In genomic region chr19:53068834-53069233, GRCh38 we compare ENCODE assay signal across 26 cellular contexts. TPM values are rescaled to one million over a fixed set of nuclear protein-coding genes. Genes with fewer than 3 reads are reported as not detected.
DNase-seq lines count a peak whose midpoint lies in the region; ATAC-seq and TF ChIP-seq lines count a peak whose summit lies in the region.
"Had no signal": no experiment of that assay in that cellular context is flagged by ENCODE, and none has a peak within 500 bp of the region (broad histone marks: within the 10 kb centered on the region; RNA-seq: fewer than 3 reads in every experiment).

No MANE protein-coding gene starts in this region.

- no peak overlapping the region for H3K4me3 Mint-ChIP-seq in stimulated activated effector memory CD8-positive, alpha-beta T cell treated with anti-CD3 and anti-CD28 coated beads, Interleukin-12 subunit alpha, Interleukin-12 subunit beta, amount 100 ng/mL, for 72 hours

- no peaks in the 10 kb centered on the region; a peak in 1 of 22 replicates for H3K27me3 ChIP-seq in BLaER1 treated with 17β-estradiol and CSF1 and Interleukin-3, amounts not matched to agents 10 nM and 100 nM
- H3K27me3 ChIP-seq in Karpas-422 (ENCODE audit: low read length) (no peaks in the 10 kb centered on the region), duodenal mucosa (ENCODE audit: control insufficient read depth in 1 of 2, insufficient read depth in 2 of 2, low read length in 2 of 2) (no peaks in the 10 kb centered on the region)
- H3K27me3 ChIP-seq: MG63 had no signal

- H3K9me3 ChIP-seq in BLaER1 treated with 17β-estradiol and CSF1 and Interleukin-3, amounts not matched to agents 10 nM and 100 nM (replicated peaks in 1 of 11): peaks cover 99 to 100% (median 100%) of the 10 kb centered on the region in 11 experiments
- H3K9me3 ChIP-seq in Karpas-422 (ENCODE audit: low read length) (peaks cover 48% of the 10 kb centered on the region), duodenal mucosa (ENCODE audit: control insufficient read depth in 1 of 2, low read length in 2 of 2) (peaks cover 64 to 65% of the 10 kb centered on the region in 2 donors)

- no peak overlapping the region for H3K9ac ChIP-seq in BLaER1 treated with 17β-estradiol and CSF1 and Interleukin-3, amounts not matched to agents 10 nM and 100 nM
- H3K9ac ChIP-seq in Karpas-422 (ENCODE audit: low read length) (no peak overlapping the region), duodenal mucosa (ENCODE audit: low read depth in 1 of 2, low read length in 2 of 2) (no peak overlapping the region)
- H3K9ac ChIP-seq: SK-N-SH had no signal

- no peak overlapping the region for H3K27ac ChIP-seq in BLaER1 treated with 17β-estradiol and CSF1 and Interleukin-3, amounts not matched to agents 10 nM and 100 nM
- no peak overlapping the region for H3K27ac ChIP-seq in Karpas-422 (ENCODE audit: low read length)
- H3K27ac ChIP-seq in duodenal mucosa (ENCODE audit: low read depth, low read length): no peak overlapping the region

- no peak for ATAC-seq in stimulated activated effector memory CD8-positive, alpha-beta T cell treated with anti-CD3 and anti-CD28 coated beads, Interleukin-12 subunit alpha, Interleukin-12 subunit beta, amount 100 ng/mL, for 72 hours
- ATAC-seq in GM21717 (IDR thresholded peaks at IDR 0.05; ENCODE audit: unreplicated experiment): no peak
- ATAC-seq: GM12878, Panc1 had no signal

- no peaks in the 10 kb centered on the region for H4K20me1 ChIP-seq in BLaER1 treated with 17β-estradiol and CSF1 and Interleukin-3, amounts not matched to agents 10 nM and 100 nM
- H4K20me1 ChIP-seq in Karpas-422 (ENCODE audit: insufficient read depth, low read depth, low read length): no peaks in the 10 kb centered on the region

- no peak for TF ChIP-seq CTCF in foreskin fibroblast (IDR thresholded peaks at IDR 0.05; ENCODE audit: low read depth, low read length)

- peak overlapping the region; percentile 3 to 44 (median 33); a peak in 14 of 20 replicates for H3K4me3 ChIP-seq in BLaER1 treated with 17β-estradiol and CSF1 and Interleukin-3, amounts not matched to agents 10 nM and 100 nM
- H3K4me3 ChIP-seq in Karpas-422 (ENCODE audit: low read length) (no peak overlapping the region), duodenal mucosa (ENCODE audit: low read depth in 1 of 2, low read length in 2 of 2) (peak overlapping the region; percentile 43 to 52), foreskin fibroblast (ENCODE audit: low read depth in 1 of 2, low read length in 2 of 2) (no peak overlapping the region)
- H3K4me3 ChIP-seq: GM12878, HAP-1, MG63 had no signal

- H3K36me3 Mint-ChIP-seq in stimulated activated effector memory CD8-positive, alpha-beta T cell treated with anti-CD3 and anti-CD28 coated beads, Interleukin-12 subunit alpha, Interleukin-12 subunit beta, amount 100 ng/mL, for 72 hours: peaks cover 75% of the 10 kb centered on the region

- no peaks in the 10 kb centered on the region for H3K4me1 ChIP-seq in BLaER1 treated with 17β-estradiol and CSF1 and Interleukin-3, amounts not matched to agents 10 nM and 100 nM
- no peaks in the 10 kb centered on the region for H3K4me1 ChIP-seq in Karpas-422 (ENCODE audit: low read length)
- no peaks in the 10 kb centered on the region for H3K4me1 ChIP-seq in duodenal mucosa (ENCODE audit: control insufficient read depth in 1 of 2, insufficient read depth in 2 of 2, low read length in 2 of 2)
- H3K4me1 ChIP-seq: HAP-1 had no signal

- H3K27ac Mint-ChIP-seq in stimulated activated effector memory CD8-positive, alpha-beta T cell treated with anti-CD3 and anti-CD28 coated beads, Interleukin-12 subunit alpha, Interleukin-12 subunit beta, amount 100 ng/mL, for 72 hours: peak overlapping the region; percentile 40
- H3K27ac Mint-ChIP-seq: CD4-positive, alpha-beta memory T cell had no signal

- DNase-seq in Karpas-422 (peak; percentile 50), foreskin fibroblast (no peak), NCI-H446 (lab: John Stamatoyannopoulos, UW) (no peak)
- DNase-seq in stimulated activated effector memory CD8-positive, alpha-beta T cell treated with anti-CD3 and anti-CD28 coated beads, Interleukin-12 subunit alpha, Interleukin-12 subunit beta, amount 100 ng/mL, for 72 hours (ENCODE audit: low spot score in 2 of 2): no peak
- DNase-seq: C1 segment of cervical spinal cord; CD4-positive, alpha-beta memory T cell; DMS 273 treated with DMSO at 0.1 percent for 48 hours; DMS79; EL; GDM1; GOT3; KBM-7; MG63; NCI-H1694; NCI-H2029 treated with DMSO at 0.1 percent for 48 hours; NCI-H526 treated with DMSO at 0.1 percent for 48 hours; SK-N-SH; SW 1271 had no signal

- peaks cover 87 to 100% (median 99%) of the 10 kb centered on the region in 11 experiments for H3K36me3 ChIP-seq in BLaER1 treated with 17β-estradiol and CSF1 and Interleukin-3, amounts not matched to agents 10 nM and 100 nM
- peaks cover 76% of the 10 kb centered on the region for H3K36me3 ChIP-seq in Karpas-422 (ENCODE audit: insufficient read depth, low read length)
- peaks cover 38 to 63% of the 10 kb centered on the region in 2 donors for H3K36me3 ChIP-seq in duodenal mucosa (ENCODE audit: control insufficient read depth in 1 of 2, insufficient read depth in 2 of 2, low read length in 2 of 2)

- no peak overlapping the region for H3K4me2 ChIP-seq in BLaER1 treated with 17β-estradiol and CSF1 and Interleukin-3, amounts not matched to agents 10 nM and 100 nM
- no peak overlapping the region for H3K4me2 ChIP-seq in Karpas-422 (ENCODE audit: low read depth, low read length, poor library complexity, severe bottlenecking)
- H3K4me2 ChIP-seq: SK-N-SH had no signal

- H2AFZ ChIP-seq in Karpas-422 (ENCODE audit: low read length): no peak overlapping the region

- no peaks in the 10 kb centered on the region for H3K9me2 ChIP-seq in Karpas-422 (replicated peaks; ENCODE audit: insufficient read depth, low read length)
- H3K9me2 ChIP-seq: SK-N-SH had no signal

- no peaks in the 10 kb centered on the region for H3K4me1 Mint-ChIP-seq in stimulated activated effector memory CD8-positive, alpha-beta T cell treated with anti-CD3 and anti-CD28 coated beads, Interleukin-12 subunit alpha, Interleukin-12 subunit beta, amount 100 ng/mL, for 72 hours
- H3K4me1 Mint-ChIP-seq: CD4-positive, alpha-beta memory T cell had no signal

- no peaks in the 10 kb centered on the region for H3K79me2 ChIP-seq in Karpas-422 (ENCODE audit: low read length)

- H3K9me3 Mint-ChIP-seq in stimulated activated effector memory CD8-positive, alpha-beta T cell treated with anti-CD3 and anti-CD28 coated beads, Interleukin-12 subunit alpha, Interleukin-12 subunit beta, amount 100 ng/mL, for 72 hours: peaks cover 39% of the 10 kb centered on the region

RNA-seq across cellular contexts. Expression of gene ERVV-2, which starts 24.3 kb away (rescaled TPM):
- 0.29 TPM in 1 of 2 replicates, not detected in the other for total RNA-seq in Karpas-422 (2014; rRNA removed; shearing (Covaris generic); ENCODE audit: low replicate concordance)
- total RNA-seq: CD4-positive, alpha-beta memory T cell; GM12878; HT1080; NCI-H460 had no signal

RNA-seq across cellular contexts. Expression of gene ZNF160, which starts 34.4 kb away (rescaled TPM):
- total RNA-seq in Karpas-422 (2014; rRNA removed; shearing (Covaris generic); ENCODE audit: low replicate concordance): 97.3 and 122 TPM in 2 replicates

RNA-seq across cellular contexts. Expression of gene ERVV-1, which starts 55.1 kb away (rescaled TPM):
- 0.52 and 2.7 TPM in 2 replicates for total RNA-seq in Karpas-422 (2014; rRNA removed; shearing (Covaris generic); ENCODE audit: low replicate concordance)
- total RNA-seq: CD4-positive, alpha-beta memory T cell; GM12878; HT1080; NCI-H460 had no signal

Comparison
In these comparisons a context has a peak if more than half of its experiments do, and no peak if none do; other contexts are left out.
1. H3K4me3 ChIP-seq: peak in BLaER1 treated with 17β-estradiol and CSF1 and Interleukin-3, amounts not matched to agents 10 nM and 100 nM (10 of 10) and duodenal mucosa (2 of 2); none in Karpas-422 (single experiment) and foreskin fibroblast (0 of 2).